In the genomic region with DNA sequence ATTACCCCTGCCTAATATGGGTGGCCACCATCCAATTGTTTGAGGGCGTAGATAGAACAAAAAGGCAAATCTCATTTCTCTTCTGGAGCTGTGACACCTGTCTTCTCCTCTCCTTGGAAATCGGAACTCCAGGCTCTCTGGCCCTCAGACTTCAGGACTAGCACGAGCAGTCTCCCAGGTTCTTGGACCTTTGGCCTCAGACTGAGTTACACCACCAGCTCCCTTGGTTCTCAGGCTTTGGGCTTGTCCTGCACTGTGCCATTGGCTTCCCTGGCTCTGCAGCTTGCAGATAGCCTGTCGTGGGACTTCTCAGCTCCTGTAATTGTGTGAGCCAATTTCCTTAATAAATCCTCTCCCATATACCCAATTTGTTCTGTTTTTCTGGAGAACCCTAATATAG, we compare ENCODE assay signal across 6 cellular contexts.
"Had no signal": no experiment of that assay in that cellular context is flagged by ENCODE, and none has a peak within 500 bp of the region (broad histone marks: within the 10 kb centered on the region; RNA-seq: fewer than 3 reads in every experiment).

No MANE protein-coding gene starts in this region.

- DNase-seq: H9, HCEC 1CT had no signal

- FAIRE-seq: H1, HTR-8/SVneo had no signal

- H3K4me1 Mint-ChIP-seq: GM23338 had no signal

- ATAC-seq: GM23338 had no signal

- H3K4me3 ChIP-seq: GM23338 had no signal

- H3K27ac Mint-ChIP-seq: GM23338, H9, IgD-negative memory B cell had no signal

- H3K4me3 Mint-ChIP-seq: GM23338, H9, IgD-negative memory B cell had no signal

- H3K27me3 Mint-ChIP-seq: IgD-negative memory B cell had no signal
